8 cellular contexts compared by ENCODE assay signal in genomic region chr1:234721476-234722266, GRCh38.
DNase-seq lines count a peak whose midpoint lies in the region; ATAC-seq and TF ChIP-seq lines count a peak whose summit lies in the region.

No MANE protein-coding gene starts in this region.

- TF ChIP-seq CTCF in cardiac muscle cell (IDR thresholded peaks at IDR 0.05; ENCODE audit: low read depth, low read length) (no peak), retinal pigment epithelial cell (conservative IDR thresholded peaks at IDR 0.05; ENCODE audit: low read depth, low read length) (no peak)

- H3K4me3 ChIP-seq in cardiac muscle cell, result no peak overlapping the region
- no peak overlapping the region for H3K4me3 ChIP-seq in retinal pigment epithelial cell (ENCODE audit: low read length)

- H3K9me3 Mint-ChIP-seq in activated T-helper 17 cell treated with anti-CD3 and anti-CD28 coated beads, Interleukin-2, amount 50 U/mL, for 72 hours, result no peaks in the 10 kb centered on the region

- peak overlapping the region; percentile 95 for H3K27ac ChIP-seq in cardiac muscle cell

- no peak for ATAC-seq in activated T-helper 17 cell treated with anti-CD3 and anti-CD28 coated beads, Interleukin-2, amount 50 U/mL, for 72 hours (replicated peaks)
- ATAC-seq in HG03095 (IDR thresholded peaks at IDR 0.05; ENCODE audit: unreplicated experiment) (no peak), HG02623 (IDR thresholded peaks at IDR 0.05; ENCODE audit: unreplicated experiment) (no peak)

- H3K36me3 Mint-ChIP-seq in activated T-helper 17 cell treated with anti-CD3 and anti-CD28 coated beads, Interleukin-2, amount 50 U/mL, for 72 hours (ENCODE audit: low read depth), result peaks cover 7% of the 10 kb centered on the region

- H3K4me1 ChIP-seq in cardiac muscle cell (ENCODE audit: low read depth), result peaks cover 81% of the 10 kb centered on the region

- H3K27me3 ChIP-seq in cardiac muscle cell, result no peaks in the 10 kb centered on the region

- DNase-seq in GM04503 (ENCODE audit: low read depth) (peak; percentile 90), cardiac muscle cell (ENCODE audit: low read depth in 1 of 2, low spot score in 1 of 2) (peak in 1 of 2 donors; percentile 98), retinal pigment epithelial cell (ENCODE audit: low read depth) (peak; percentile 88), NCI-H748 (lab: John Stamatoyannopoulos, UW; ENCODE audit: unreplicated experiment) (no peak), DMS53 treated with DMSO at 0.1 percent for 48 hours (lab: John Stamatoyannopoulos, UW; ENCODE audit: unreplicated experiment) (no peak)

- peak overlapping the region; percentile 97 for H3K27ac Mint-ChIP-seq in activated T-helper 17 cell treated with anti-CD3 and anti-CD28 coated beads, Interleukin-2, amount 50 U/mL, for 72 hours

- H3K4me1 Mint-ChIP-seq in activated T-helper 17 cell treated with anti-CD3 and anti-CD28 coated beads, Interleukin-2, amount 50 U/mL, for 72 hours, result peaks cover 23% of the 10 kb centered on the region

- H3K27me3 Mint-ChIP-seq in activated T-helper 17 cell treated with anti-CD3 and anti-CD28 coated beads, Interleukin-2, amount 50 U/mL, for 72 hours, result no peaks in the 10 kb centered on the region

- H3K4me3 Mint-ChIP-seq in activated T-helper 17 cell treated with anti-CD3 and anti-CD28 coated beads, Interleukin-2, amount 50 U/mL, for 72 hours, result peak overlapping the region; percentile 83

- H3K36me3 ChIP-seq in cardiac muscle cell, result no peaks in the 10 kb centered on the region

- H3K9me3 ChIP-seq in cardiac muscle cell (ENCODE audit: low read depth), result no peaks in the 10 kb centered on the region

Comparison
In these comparisons a context has a peak if more than half of its experiments do, and no peak if none do; other contexts are left out.
1. DNase-seq: peak in GM04503 (single experiment) and retinal pigment epithelial cell (single experiment); none in NCI-H748 (single experiment) and DMS53 treated with DMSO at 0.1 percent for 48 hours (single experiment).